ENCODE assay signal across 1 cellular context in the genomic region with DNA sequence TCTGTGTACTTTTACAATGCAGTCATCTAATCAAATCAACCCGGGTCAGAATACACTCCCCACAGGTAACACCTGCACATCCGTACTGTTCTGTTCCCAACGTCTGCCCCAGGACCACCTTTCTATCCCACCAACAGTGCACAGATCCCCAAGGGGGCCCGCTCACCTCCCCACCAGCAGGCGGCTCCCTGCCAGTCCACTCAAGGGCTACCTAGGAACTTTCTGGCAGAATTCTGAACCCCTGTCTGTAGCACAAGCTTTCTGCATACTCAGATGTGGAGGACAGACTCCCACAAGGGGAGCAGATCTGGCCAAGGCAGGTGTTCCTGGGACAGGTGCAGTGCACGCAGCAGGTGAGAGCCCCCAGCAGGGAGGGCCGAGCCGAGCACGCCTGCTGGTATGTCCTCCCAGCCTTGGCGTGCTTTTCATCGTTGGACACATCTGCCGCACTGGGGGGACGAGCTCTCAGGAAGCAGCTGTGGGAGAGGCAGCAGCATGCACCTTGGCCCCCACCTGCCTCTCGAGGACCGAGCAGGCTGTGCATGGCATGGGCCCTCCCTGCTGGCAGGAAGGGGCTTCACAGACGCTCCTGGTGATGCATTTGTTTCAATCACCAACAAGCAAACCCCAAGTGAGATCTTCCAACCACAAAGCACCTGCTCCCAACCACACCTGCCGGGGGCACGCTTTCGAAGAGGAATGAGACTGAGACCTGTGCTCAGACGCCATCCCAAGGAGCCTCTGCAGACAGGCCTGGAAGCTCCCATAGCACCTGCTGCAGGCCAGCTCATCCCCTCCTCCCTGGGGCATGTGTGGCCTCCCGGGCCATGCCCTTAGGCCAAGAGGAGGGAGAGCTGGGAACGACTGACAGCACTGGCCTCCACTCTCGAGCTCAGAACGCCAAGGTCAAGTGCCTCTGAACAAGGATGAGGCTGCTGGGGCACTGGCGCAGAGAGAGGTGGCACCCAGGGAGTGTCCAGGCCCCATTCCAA.
TF ChIP-seq lines count a peak whose summit lies in the region.

No MANE protein-coding gene starts in this region.

TF ChIP-seq in WTC11, 78 proteins besides CTCF, POLR2A, EP300 and RAD21 (continued from another document):
- TF ChIP-seq, protein P1, sequence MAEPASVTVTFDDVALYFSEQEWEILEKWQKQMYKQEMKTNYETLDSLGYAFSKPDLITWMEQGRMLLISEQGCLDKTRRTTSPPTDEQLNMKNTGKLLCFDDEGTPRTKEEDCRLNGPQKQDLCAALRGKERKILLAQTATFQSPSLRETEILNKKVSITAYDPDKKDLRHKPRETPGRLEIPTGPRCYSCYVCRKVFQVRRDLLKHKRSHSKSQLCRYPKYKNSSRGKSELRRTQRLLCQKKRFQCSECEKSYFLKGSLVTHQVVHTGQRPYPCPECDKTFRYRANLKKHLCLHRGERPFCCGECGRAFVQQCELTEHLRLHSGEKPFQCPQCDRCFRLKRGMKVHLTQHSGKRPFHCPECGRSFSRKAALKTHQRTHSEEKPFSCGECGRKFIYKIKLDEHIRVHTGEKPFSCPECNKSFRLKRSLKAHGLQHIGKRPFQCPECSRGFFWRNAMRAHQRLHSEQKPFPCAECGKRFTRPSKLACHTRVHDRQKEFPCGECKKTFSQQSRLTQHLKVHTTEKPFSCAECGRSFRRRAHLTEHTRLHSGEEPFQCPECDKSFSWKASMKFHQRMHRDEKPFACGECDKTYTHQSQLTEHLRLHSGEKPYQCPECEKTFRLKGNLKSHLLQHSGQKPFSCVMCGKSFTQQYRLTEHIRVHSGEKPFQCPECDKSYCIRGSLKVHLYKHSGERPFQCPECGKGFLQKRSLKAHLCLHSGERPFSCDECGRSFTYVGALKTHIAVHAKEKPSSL (CRISPR knock-in tag; conservative IDR thresholded peaks at IDR 0.05): no peak
- TF ChIP-seq ZNF416 (CRISPR knock-in tag; IDR thresholded peaks at IDR 0.05): no peak
- TF ChIP-seq, protein P2, sequence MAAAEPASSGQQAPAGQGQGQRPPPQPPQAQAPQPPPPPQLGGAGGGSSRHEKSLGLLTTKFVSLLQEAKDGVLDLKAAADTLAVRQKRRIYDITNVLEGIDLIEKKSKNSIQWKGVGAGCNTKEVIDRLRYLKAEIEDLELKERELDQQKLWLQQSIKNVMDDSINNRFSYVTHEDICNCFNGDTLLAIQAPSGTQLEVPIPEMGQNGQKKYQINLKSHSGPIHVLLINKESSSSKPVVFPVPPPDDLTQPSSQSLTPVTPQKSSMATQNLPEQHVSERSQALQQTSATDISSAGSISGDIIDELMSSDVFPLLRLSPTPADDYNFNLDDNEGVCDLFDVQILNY (CRISPR knock-in tag; IDR thresholded peaks at IDR 0.05): no peak
